In genomic region chr2:149166958-149167810, GRCh38 we compare ENCODE assay signal across 9 cellular contexts.
DNase-seq lines count a peak whose midpoint lies in the region; ATAC-seq, FAIRE-seq and TF ChIP-seq lines count a peak whose summit lies in the region.
"Had no signal": no experiment of that assay in that cellular context is flagged by ENCODE, and none has a peak within 500 bp of the region (broad histone marks: within the 10 kb centered on the region; RNA-seq: fewer than 3 reads in every experiment).

No MANE protein-coding gene starts in this region.

- H3K4me1 ChIP-seq in keratinocyte (ENCODE audit: control insufficient read depth, extremely low read depth, insufficient read depth, low read length), result peaks cover 51% of the 10 kb centered on the region
- H3K4me1 ChIP-seq in uterus, result no peaks in the 10 kb centered on the region
- peaks cover 2% of the 10 kb centered on the region for H3K4me1 ChIP-seq in mucosa of descending colon (ENCODE audit: low read depth)

- dilution Hi-C loops in keratinocyte (cut with MboI; ENCODE audit: extremely low pct_ligation_motif_present, low sequenced_read_pairs), result no loop called here

- TF ChIP-seq POLR2A in uterus (IDR thresholded peaks at IDR 0.05), result no peak

- peak; percentile 47 for DNase-seq in GF-D8 (lab: John Stamatoyannopoulos, UW)
- DNase-seq in SW480 (ENCODE audit: low spot score), result peak; percentile 72
- peak; percentile 59 for DNase-seq in keratinocyte (ENCODE audit: low read depth, low spot score)
- DNase-seq in uterus, result no peak
- no peak for DNase-seq in mucosa of descending colon
- DNase-seq in NCI-H2227 (lab: John Stamatoyannopoulos, UW; ENCODE audit: unreplicated experiment), result no peak

- no peak overlapping the region for H2AFZ ChIP-seq in keratinocyte (ENCODE audit: control insufficient read depth, low read length)

- H3K36me3 ChIP-seq in keratinocyte (ENCODE audit: control insufficient read depth in 2 of 2, extremely low read depth in 1 of 2, insufficient read depth in 2 of 2, low read length in 2 of 2) (no peaks in the 10 kb centered on the region), uterus (no peaks in the 10 kb centered on the region), mucosa of descending colon (ENCODE audit: low read depth) (no peaks in the 10 kb centered on the region)

- H3K9me1 ChIP-seq in keratinocyte (ENCODE audit: control insufficient read depth, extremely low read depth, insufficient read depth, low read length), result no peaks in the 10 kb centered on the region

- H3K9ac ChIP-seq in keratinocyte (ENCODE audit: control insufficient read depth, extremely low read depth, insufficient read depth, low read length), result no peak overlapping the region

- H3K4me3 ChIP-seq in keratinocyte (ENCODE audit: control insufficient read depth in 2 of 3, extremely low read depth in 1 of 3, insufficient read depth in 2 of 3, low read depth in 1 of 3, low read length in 3 of 3) (no peak overlapping the region), uterus (no peak overlapping the region), mucosa of descending colon (no peak overlapping the region)

- TF ChIP-seq CTCF in keratinocyte (optimal IDR thresholded peaks at IDR 0.05 in 1 of 3, IDR thresholded peaks at IDR 0.05 in 1 of 3, conservative IDR thresholded peaks at IDR 0.05 in 1 of 3; ENCODE audit: extremely low read depth in 1 of 3, insufficient read depth in 2 of 3, low read length in 3 of 3) (no peak), uterus (IDR thresholded peaks at IDR 0.05) (no peak), mucosa of descending colon (IDR thresholded peaks at IDR 0.05) (no peak)

- H3K27ac ChIP-seq in keratinocyte (ENCODE audit: control insufficient read depth, insufficient read depth, low read length) (no peak overlapping the region), uterus (no peak overlapping the region)

- no peaks in the 10 kb centered on the region for H3K79me2 ChIP-seq in keratinocyte (ENCODE audit: control insufficient read depth, insufficient read depth, low read length)

- H3K9me3 ChIP-seq in keratinocyte (ENCODE audit: control insufficient read depth, low read depth, low read length) (peaks cover under 1% of the 10 kb centered on the region), uterus (no peaks in the 10 kb centered on the region), mucosa of descending colon (no peaks in the 10 kb centered on the region)

- peak overlapping the region; percentile 25 for H3K4me2 ChIP-seq in keratinocyte (ENCODE audit: control insufficient read depth, extremely low read depth, insufficient read depth, low read depth, low read length)

- H3K27me3 ChIP-seq in keratinocyte (ENCODE audit: control insufficient read depth, extremely low read depth, insufficient read depth, low read length) (no peaks in the 10 kb centered on the region), uterus (no peaks in the 10 kb centered on the region)

- no peaks in the 10 kb centered on the region for H4K20me1 ChIP-seq in keratinocyte (ENCODE audit: control insufficient read depth, extremely low read depth, insufficient read depth, low read length)

- FAIRE-seq in keratinocyte (lab: Jason Lieb, UNC), result peak; percentile 49
- FAIRE-seq: islet of Langerhans had no signal

- ATAC-seq in HG02678 (IDR thresholded peaks at IDR 0.05; ENCODE audit: unreplicated experiment) (peak; percentile 69), mucosa of descending colon (no peak), HG02763 (IDR thresholded peaks at IDR 0.05; ENCODE audit: unreplicated experiment) (no peak)

- intact Hi-C loops in uterus (cut with DNase I; ENCODE audit: low total_unique reads) (no loop called here), mucosa of descending colon (cut with DNase I, micrococcal nuclease) (no loop called here)

Comparison
In these comparisons a context has a peak if more than half of its experiments do, and no peak if none do; other contexts are left out.
1. DNase-seq: peak in GF-D8 (single experiment), SW480 (single experiment) and keratinocyte (single experiment); none in uterus (0 of 2), mucosa of descending colon (0 of 3) and NCI-H2227 (single experiment).